In the genomic region with DNA sequence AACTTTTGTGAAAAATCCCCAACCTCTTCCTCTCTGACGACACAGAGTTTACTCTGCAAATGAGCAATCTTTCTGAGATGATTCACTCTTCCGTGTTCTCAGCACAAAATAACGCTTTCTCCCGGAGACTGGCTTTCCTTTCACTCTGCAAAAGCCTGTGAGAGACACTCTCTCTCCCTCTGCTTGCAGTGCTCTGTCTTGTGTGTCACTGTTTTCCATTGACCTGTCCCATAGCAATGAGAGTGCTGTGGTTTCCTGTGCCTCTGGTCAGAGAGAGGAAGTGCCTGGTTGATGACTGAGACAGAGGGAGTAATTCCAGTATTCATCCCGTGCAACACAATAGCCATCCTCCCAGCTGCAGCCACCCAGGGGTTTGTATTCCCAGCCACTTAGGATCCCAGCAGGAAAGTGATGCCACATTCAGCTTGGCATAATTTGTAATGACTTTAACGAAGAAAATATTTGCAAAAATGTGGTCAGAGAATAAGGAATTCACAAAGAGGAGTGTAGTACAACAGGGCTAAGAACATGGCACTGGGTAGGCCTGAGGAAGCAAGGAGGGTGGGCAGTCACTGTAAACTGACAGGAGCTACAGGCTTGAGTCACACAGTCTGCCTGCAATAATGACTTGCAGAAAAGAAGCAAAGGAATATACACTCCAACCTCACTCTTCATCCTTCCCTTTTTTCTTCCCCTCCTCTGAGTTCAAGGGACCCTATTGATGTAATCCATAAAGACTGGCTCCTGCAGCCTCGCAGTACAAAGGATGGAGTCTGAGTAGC, we compare ENCODE assay signal across 9 cellular contexts.
A peak's percentile ranks its signal among the peaks of the same experiment; 100 is the strongest.
DNase-seq lines count a peak whose midpoint lies in the region; ATAC-seq and TF ChIP-seq lines count a peak whose summit lies in the region.
"Had no signal": no experiment of that assay in that cellular context is flagged by ENCODE, and none has a peak within 500 bp of the region (broad histone marks: within the 10 kb centered on the region; RNA-seq: fewer than 3 reads in every experiment).

No MANE protein-coding gene starts in this region.

- H3K27ac Mint-ChIP-seq in activated CD8-positive, alpha-beta T cell treated with anti-CD3 and anti-CD28 coated beads for 36 hours: no peak overlapping the region
- H3K27ac Mint-ChIP-seq in activated CD8-positive, alpha-beta T cell treated with anti-CD3 and anti-CD28 coated beads, Interleukin-2, amount 10 ng/mL, durations not matched to agents 7 days and 5 days: no peak overlapping the region
- peak overlapping the region; percentile 15 for H3K27ac Mint-ChIP-seq in activated T-helper 2 cell treated with anti-CD3 and anti-CD28 coated beads, Interferon-gamma antibody, Interleukin-2, Interleukin-4, amounts not matched to agents 10 μg/mL and 5 μg/mL and 100 μg/mL, durations not matched to agents 14 hours and 24 hours and 36 hours

- no peaks in the 10 kb centered on the region for H3K4me1 Mint-ChIP-seq in activated CD8-positive, alpha-beta T cell treated with anti-CD3 and anti-CD28 coated beads for 36 hours (ENCODE audit: low read depth)
- H3K4me1 Mint-ChIP-seq in activated CD8-positive, alpha-beta T cell treated with anti-CD3 and anti-CD28 coated beads, Interleukin-2, amount 10 ng/mL, durations not matched to agents 7 days and 5 days (ENCODE audit: low read depth): peaks cover 5% of the 10 kb centered on the region
- peaks cover 15% of the 10 kb centered on the region for H3K4me1 Mint-ChIP-seq in activated T-helper 2 cell treated with anti-CD3 and anti-CD28 coated beads, Interferon-gamma antibody, Interleukin-2, Interleukin-4, amounts not matched to agents 10 μg/mL and 5 μg/mL and 100 μg/mL, durations not matched to agents 14 hours and 24 hours and 36 hours (ENCODE audit: low read depth)
- H3K4me1 Mint-ChIP-seq: central memory CD8-positive, alpha-beta T cell had no signal

- TF ChIP-seq CTCF in activated CD8-positive, alpha-beta T cell treated with anti-CD3 and anti-CD28 coated beads for 36 hours (IDR thresholded peaks at IDR 0.05): no peak

- ATAC-seq in activated CD8-positive, alpha-beta T cell treated with anti-CD3 and anti-CD28 coated beads for 36 hours: peak; percentile 69
- no peak for ATAC-seq in activated CD8-positive, alpha-beta T cell treated with anti-CD3 and anti-CD28 coated beads, Interleukin-2, amount 10 ng/mL, durations not matched to agents 7 days and 5 days

- CTCF ChIA-PET in activated CD8-positive, alpha-beta T cell treated with anti-CD3 and anti-CD28 coated beads for 36 hours (lab: Charles Lee): no interaction called here
- CTCF ChIA-PET in activated CD8-positive, alpha-beta T cell treated with anti-CD3 and anti-CD28 coated beads, Interleukin-2, amount 10 ng/mL, durations not matched to agents 7 days and 5 days (lab: Charles Lee): no interaction called here

- POLR2A ChIA-PET in activated CD8-positive, alpha-beta T cell treated with anti-CD3 and anti-CD28 coated beads for 36 hours (lab: Charles Lee): interaction anchor here (0.6 kb wide), 1 partner anchor 39 kb away, joined by 5 read pairs; no protein-coding TSS in a partner anchor
- POLR2A ChIA-PET in activated CD8-positive, alpha-beta T cell treated with anti-CD3 and anti-CD28 coated beads, Interleukin-2, amount 10 ng/mL, durations not matched to agents 7 days and 5 days (lab: Charles Lee): no interaction called here

- H3K9me3 Mint-ChIP-seq in activated CD8-positive, alpha-beta T cell treated with anti-CD3 and anti-CD28 coated beads for 36 hours: no peaks in the 10 kb centered on the region
- H3K9me3 Mint-ChIP-seq in activated CD8-positive, alpha-beta T cell treated with anti-CD3 and anti-CD28 coated beads, Interleukin-2, amount 10 ng/mL, durations not matched to agents 7 days and 5 days (ENCODE audit: insufficient read depth): no peaks in the 10 kb centered on the region
- no peaks in the 10 kb centered on the region for H3K9me3 Mint-ChIP-seq in activated T-helper 2 cell treated with anti-CD3 and anti-CD28 coated beads, Interferon-gamma antibody, Interleukin-2, Interleukin-4, amounts not matched to agents 10 μg/mL and 5 μg/mL and 100 μg/mL, durations not matched to agents 14 hours and 24 hours and 36 hours

- intact Hi-C loops in activated CD8-positive, alpha-beta T cell treated with anti-CD3 and anti-CD28 coated beads for 36 hours (cut with micrococcal nuclease): no loop called here
- intact Hi-C loops in activated T-helper 2 cell treated with anti-CD3 and anti-CD28 coated beads, Interferon-gamma antibody, Interleukin-2, Interleukin-4, amounts not matched to agents 10 μg/mL and 5 μg/mL and 100 μg/mL, durations not matched to agents 14 hours and 24 hours and 36 hours (cut with micrococcal nuclease): loop anchor here (5.0 kb wide), 2 partner anchors 78 to 462 kb away; a partner anchor contains a TSS

- DNase-seq in activated CD8-positive, alpha-beta T cell treated with anti-CD3 and anti-CD28 coated beads for 36 hours: peak; percentile 10
- DNase-seq in activated CD8-positive, alpha-beta T cell treated with anti-CD3 and anti-CD28 coated beads, Interleukin-2, amount 10 ng/mL, durations not matched to agents 7 days and 5 days: no peak
- DNase-seq in H4 (ENCODE audit: low spot score): peak; percentile 98
- peak; percentile 88 to 90 for DNase-seq in Kasumi-1 (lab: John Stamatoyannopoulos, UW)
- peak; percentile 8 for DNase-seq in activated T-helper 2 cell treated with anti-CD3 and anti-CD28 coated beads, Interferon-gamma antibody, Interleukin-2, Interleukin-4, amounts not matched to agents 10 μg/mL and 5 μg/mL and 100 μg/mL, durations not matched to agents 14 hours and 24 hours and 36 hours (ENCODE audit: low spot score)
- peak; percentile 97 for DNase-seq in iris pigment epithelial cell (ENCODE audit: low read depth)
- no peak for DNase-seq in HuH-7 (ENCODE audit: low spot score)
- DNase-seq in DMS 273 (lab: John Stamatoyannopoulos, UW; ENCODE audit: unreplicated experiment): no peak

- H3K4me3 Mint-ChIP-seq in activated CD8-positive, alpha-beta T cell treated with anti-CD3 and anti-CD28 coated beads for 36 hours: no peak overlapping the region
- no peak overlapping the region for H3K4me3 Mint-ChIP-seq in activated CD8-positive, alpha-beta T cell treated with anti-CD3 and anti-CD28 coated beads, Interleukin-2, amount 10 ng/mL, durations not matched to agents 7 days and 5 days
- H3K4me3 Mint-ChIP-seq in activated T-helper 2 cell treated with anti-CD3 and anti-CD28 coated beads, Interferon-gamma antibody, Interleukin-2, Interleukin-4, amounts not matched to agents 10 μg/mL and 5 μg/mL and 100 μg/mL, durations not matched to agents 14 hours and 24 hours and 36 hours (ENCODE audit: low read depth): no peak overlapping the region
- H3K4me3 Mint-ChIP-seq: central memory CD8-positive, alpha-beta T cell had no signal

- H3K36me3 Mint-ChIP-seq in activated CD8-positive, alpha-beta T cell treated with anti-CD3 and anti-CD28 coated beads for 36 hours (ENCODE audit: low read depth): no peaks in the 10 kb centered on the region
- no peaks in the 10 kb centered on the region for H3K36me3 Mint-ChIP-seq in activated CD8-positive, alpha-beta T cell treated with anti-CD3 and anti-CD28 coated beads, Interleukin-2, amount 10 ng/mL, durations not matched to agents 7 days and 5 days (ENCODE audit: low read depth)
- no peaks in the 10 kb centered on the region for H3K36me3 Mint-ChIP-seq in activated T-helper 2 cell treated with anti-CD3 and anti-CD28 coated beads, Interferon-gamma antibody, Interleukin-2, Interleukin-4, amounts not matched to agents 10 μg/mL and 5 μg/mL and 100 μg/mL, durations not matched to agents 14 hours and 24 hours and 36 hours (ENCODE audit: low read depth)

- no peaks in the 10 kb centered on the region for H3K27me3 Mint-ChIP-seq in activated CD8-positive, alpha-beta T cell treated with anti-CD3 and anti-CD28 coated beads for 36 hours
- H3K27me3 Mint-ChIP-seq in activated CD8-positive, alpha-beta T cell treated with anti-CD3 and anti-CD28 coated beads, Interleukin-2, amount 10 ng/mL, durations not matched to agents 7 days and 5 days (ENCODE audit: low read depth): no peaks in the 10 kb centered on the region
- peaks cover 2% of the 10 kb centered on the region for H3K27me3 Mint-ChIP-seq in activated T-helper 2 cell treated with anti-CD3 and anti-CD28 coated beads, Interferon-gamma antibody, Interleukin-2, Interleukin-4, amounts not matched to agents 10 μg/mL and 5 μg/mL and 100 μg/mL, durations not matched to agents 14 hours and 24 hours and 36 hours (ENCODE audit: low read depth)
- H3K27me3 Mint-ChIP-seq: central memory CD8-positive, alpha-beta T cell had no signal

Comparison
In these comparisons a context has a peak if more than half of its experiments do, and no peak if none do; other contexts are left out.
1. DNase-seq: peak in activated CD8-positive, alpha-beta T cell treated with anti-CD3 and anti-CD28 coated beads for 36 hours (single experiment), H4 (single experiment), Kasumi-1 (2 of 2), activated T-helper 2 cell treated with anti-CD3 and anti-CD28 coated beads, Interferon-gamma antibody, Interleukin-2, Interleukin-4, amounts not matched to agents 10 μg/mL and 5 μg/mL and 100 μg/mL, durations not matched to agents 14 hours and 24 hours and 36 hours (single experiment) and iris pigment epithelial cell (single experiment); none in activated CD8-positive, alpha-beta T cell treated with anti-CD3 and anti-CD28 coated beads, Interleukin-2, amount 10 ng/mL, durations not matched to agents 7 days and 5 days (single experiment), HuH-7 (single experiment) and DMS 273 (single experiment).